Comparison of ENCODE assay signal across 23 cellular contexts in the genomic region with DNA sequence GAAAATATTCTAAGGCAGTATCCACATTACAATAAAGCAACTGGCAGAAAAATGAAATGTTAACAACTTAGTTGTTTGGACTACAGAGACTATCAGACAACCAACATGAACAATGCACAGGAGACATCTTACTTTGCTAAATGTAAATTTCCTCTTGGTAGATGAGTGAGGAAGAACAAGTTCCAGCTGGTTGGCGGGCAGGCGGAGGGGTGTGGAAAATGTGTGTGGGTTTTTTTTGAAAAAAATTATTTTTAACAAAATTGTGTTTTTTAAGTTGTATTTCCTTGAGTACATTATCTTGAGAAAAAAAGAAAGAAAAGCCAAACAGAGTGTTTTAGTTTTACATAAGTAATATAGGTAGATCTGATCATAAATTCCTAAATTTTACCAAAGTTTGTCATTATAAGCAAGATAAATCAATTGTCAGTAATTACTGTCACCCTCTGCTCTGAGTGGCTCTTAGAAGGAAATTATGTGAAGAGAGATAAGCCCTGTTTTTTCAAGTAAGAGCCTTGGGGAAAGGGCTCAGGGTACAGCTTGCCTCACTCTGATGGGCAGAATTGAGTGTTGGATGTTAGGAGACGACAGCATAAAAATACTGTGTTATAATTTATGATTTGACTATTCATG. TPM values are rescaled to one million over a fixed set of nuclear protein-coding genes. Genes with fewer than 3 reads are reported as not detected.
DNase-seq lines count a peak whose midpoint lies in the region; ATAC-seq lines count a peak whose summit lies in the region.
"Had no signal": no experiment of that assay in that cellular context is flagged by ENCODE, and none has a peak within 500 bp of the region (broad histone marks: within the 10 kb centered on the region; RNA-seq: fewer than 3 reads in every experiment).

No MANE protein-coding gene starts in this region.

- H3K27ac Mint-ChIP-seq in T-helper 17 cell: peak overlapping the region; percentile 9
- H3K27ac Mint-ChIP-seq: activated naive CD4-positive, alpha-beta T cell treated with anti-CD3 and anti-CD28 coated beads, Interleukin-2, amount 50 U/mL, for 24 hours; effector memory CD8-positive, alpha-beta T cell; stimulated activated naive CD8-positive, alpha-beta T cell treated with anti-CD3 and anti-CD28 coated beads, Interleukin-15, Interleukin-2, amounts not matched to agents 100 ng/mL and 50 ng/mL, for 24 hours; T-helper 1 cell treated with Interleukin-12 subunit alpha and Interleukin-12 subunit beta and Interleukin-4 antibody, amounts not matched to agents 30 μg/mL and 1 μg/mL, for 36 hours had no signal

- peaks cover 2% of the 10 kb centered on the region for H3K4me1 Mint-ChIP-seq in T-helper 17 cell

- H3K36me3 Mint-ChIP-seq in T-helper 17 cell (ENCODE audit: low read depth): no peaks in the 10 kb centered on the region
- H3K36me3 Mint-ChIP-seq: activated naive CD4-positive, alpha-beta T cell treated with anti-CD3 and anti-CD28 coated beads, Interleukin-2, amount 50 U/mL, for 24 hours; neural progenitor cell had no signal

- no peak for ATAC-seq in T-helper 17 cell
- ATAC-seq: activated T-cell treated with anti-CD3 and anti-CD28 coated beads, Interleukin-2, amount 50 U/mL, for 4 hours; effector memory CD8-positive, alpha-beta T cell; left lobe of liver; PC-3 had no signal

- H3K4me3 Mint-ChIP-seq in T-helper 17 cell: no peak overlapping the region
- H3K4me3 Mint-ChIP-seq: activated naive CD4-positive, alpha-beta T cell treated with anti-CD3 and anti-CD28 coated beads, Interleukin-2, amount 50 U/mL, for 24 hours; activated T-cell treated with anti-CD3 and anti-CD28 coated beads, Interleukin-2, amount 50 U/mL, for 4 hours; effector memory CD8-positive, alpha-beta T cell; neural progenitor cell; stimulated activated naive CD8-positive, alpha-beta T cell treated with anti-CD3 and anti-CD28 coated beads, Interleukin-15, Interleukin-2, amounts not matched to agents 100 ng/mL and 50 ng/mL, for 24 hours; T-helper 1 cell treated with Interleukin-12 subunit alpha and Interleukin-12 subunit beta and Interleukin-4 antibody, amounts not matched to agents 30 μg/mL and 1 μg/mL, for 36 hours had no signal

- H3K27ac ChIP-seq in temporal lobe (ENCODE audit: low read depth, low read length): peak overlapping the region; percentile 99
- H3K27ac ChIP-seq: esophagus muscularis mucosa, prostate gland had no signal

- H3K9me3 ChIP-seq in T-helper 17 cell (ENCODE audit: control insufficient read depth, low read length, poor library complexity, severe bottlenecking): no peaks in the 10 kb centered on the region
- H3K9me3 ChIP-seq: esophagus muscularis mucosa, prostate gland had no signal

- DNase-seq in NCI-H1436 (lab: John Stamatoyannopoulos, UW): peak; percentile 56
- DNase-seq in T-helper 17 cell: no peak
- DNase-seq in globus pallidus (ENCODE audit: low spot score): peak; percentile 33
- DNase-seq in activated naive CD4-positive, alpha-beta T cell (lab: John Stamatoyannopoulos, UW): no peak
- no peak for DNase-seq in mesenteric fat pad (ENCODE audit: low spot score)
- no peak for DNase-seq in Ammon's horn (ENCODE audit: low spot score)
- DNase-seq: activated CD4-positive, CD25-positive, alpha-beta regulatory T cell treated with anti-CD3 and anti-CD28 coated beads, Interleukin-2, amount 50 U/mL, for 72 hours; activated CD8-positive, alpha-beta memory T cell treated with anti-CD3 and anti-CD28 coated beads for 24 hours; activated T-cell treated with anti-CD3 and anti-CD28 coated beads, Interleukin-2, amount 50 U/mL, for 4 hours; effector memory CD8-positive, alpha-beta T cell; H7; NCI-H2171; PC-3; SHP77 treated with DMSO at 0.1 percent for 48 hours; trophoblast cell had no signal

- no peaks in the 10 kb centered on the region for H3K27me3 Mint-ChIP-seq in T-helper 17 cell

RNA-seq across cellular contexts. Expression of a gene that starts 42.5 kb away (rescaled TPM):
- total RNA-seq in T-helper 17 cell: 10 to 100 TPM; 41.2 to 49.9 TPM
- total RNA-seq in temporal lobe: 91.2 TPM
- 108 TPM for total RNA-seq in mesenteric fat pad

RNA-seq across cellular contexts. Expression of a gene that starts 42.7 kb away (rescaled TPM):
- total RNA-seq in T-helper 17 cell (1 to 10 TPM; 2.9 to 3.4 TPM), temporal lobe (8.1 TPM), mesenteric fat pad (7.4 TPM)

Comparison
In these comparisons a context has a peak if more than half of its experiments do, and no peak if none do; other contexts are left out.
1. DNase-seq: peak in NCI-H1436 (single experiment) and globus pallidus (single experiment); none in T-helper 17 cell (0 of 3), activated naive CD4-positive, alpha-beta T cell (0 of 4), mesenteric fat pad (single experiment) and Ammon's horn (single experiment).